Comparison of ENCODE assay signal across 25 cellular contexts in genomic region chr6:35082733-35083403, GRCh38. TPM values are rescaled to one million over a fixed set of nuclear protein-coding genes. Genes with fewer than 3 reads are reported as not detected.
DNase-seq lines count a peak whose midpoint lies in the region; ATAC-seq and TF ChIP-seq lines count a peak whose summit lies in the region.
"Had no signal": no experiment of that assay in that cellular context is flagged by ENCODE, and none has a peak within 500 bp of the region (broad histone marks: within the 10 kb centered on the region; RNA-seq: fewer than 3 reads in every experiment).

No MANE protein-coding gene starts in this region.

- H3K36me3 ChIP-seq in heart left ventricle (peaks cover 5 to 100% (median 99%) of the 10 kb centered on the region in 9 donors), muscle layer of colon (ENCODE audit: insufficient read depth, low read length) (peaks cover 100% of the 10 kb centered on the region), tibial artery (peaks cover 98 to 100% (median 100%) of the 10 kb centered on the region in 3 donors), transverse colon (peaks cover 0 to 53% (median 19%) of the 10 kb centered on the region in 4 donors)

- no peaks in the 10 kb centered on the region for H3K27me3 ChIP-seq in heart left ventricle
- H3K27me3 ChIP-seq in muscle layer of colon (ENCODE audit: control insufficient read depth in 1 of 2, insufficient read depth in 2 of 2, low read length in 2 of 2) = no peaks in the 10 kb centered on the region
- H3K27me3 ChIP-seq in tibial artery = no peaks in the 10 kb centered on the region
- no peaks in the 10 kb centered on the region for H3K27me3 ChIP-seq in transverse colon
- H3K27me3 ChIP-seq: heart right ventricle, SJSA1 had no signal

- TF ChIP-seq POLR2A in heart left ventricle (IDR thresholded peaks at IDR 0.05) = no peak
- no peak for TF ChIP-seq POLR2A in transverse colon (IDR thresholded peaks at IDR 0.05)

- TF ChIP-seq CTCF in heart left ventricle (IDR thresholded peaks at IDR 0.05) (no peak), choroid plexus epithelial cell (conservative IDR thresholded peaks at IDR 0.05; ENCODE audit: low read depth, low read length) (no peak), tibial artery (IDR thresholded peaks at IDR 0.05) (no peak), transverse colon (IDR thresholded peaks at IDR 0.05) (no peak)

- H3K27ac ChIP-seq in heart left ventricle = peak overlapping the region in 4 of 12 donors; percentile 18 to 59 (median 48)
- peak overlapping the region; percentile 44 for H3K27ac ChIP-seq in muscle layer of colon (ENCODE audit: low read depth, low read length)
- H3K27ac ChIP-seq in tibial artery = no peak overlapping the region
- H3K27ac ChIP-seq in transverse colon = no peak overlapping the region
- H3K27ac ChIP-seq: GM23248, SJSA1 had no signal

- H3K4me3 ChIP-seq in heart left ventricle (no peak overlapping the region), choroid plexus epithelial cell (ENCODE audit: low read depth, low read length) (no peak overlapping the region), muscle layer of colon (ENCODE audit: low read depth in 1 of 2, low read length in 2 of 2) (no peak overlapping the region), tibial artery (no peak overlapping the region), transverse colon (no peak overlapping the region)
- H3K4me3 ChIP-seq: GM23248, heart right ventricle, SJSA1, thoracic aorta had no signal

- 93 to 97% (median 95%) methylated on average over 9 to 13 of the region's 13 CpGs for WGBS in heart left ventricle, 4 donors
- WGBS in transverse colon (ENCODE audit: low coverage in 1 of 2), 2 donors = 94% methylated on average over 13 of the region's 13 CpGs; no CpG with 5 or more reads in 1 of the 2 donors

- H3K4me1 ChIP-seq in heart left ventricle (peaks cover 0 to 36% (median 16%) of the 10 kb centered on the region in 12 donors), muscle layer of colon (ENCODE audit: insufficient read depth, low read length) (peaks cover 12% of the 10 kb centered on the region), tibial artery (peaks cover 0 to 2% (median 0%) of the 10 kb centered on the region in 4 donors), transverse colon (peaks cover 0 to 3% (median 0%) of the 10 kb centered on the region in 4 donors)
- H3K4me1 ChIP-seq: SJSA1 had no signal

- no peak overlapping the region for H3K9ac ChIP-seq in muscle layer of colon (ENCODE audit: low read length)
- H3K9ac ChIP-seq: GM23248 had no signal

- ATAC-seq in heart left ventricle (no peak), left cardiac atrium (no peak)
- ATAC-seq: PC-3, right cardiac atrium had no signal

- intact Hi-C loops in heart left ventricle (cut with DNase I) (no loop called here), left cardiac atrium (cut with DNase I) (no loop called here), tibial artery (cut with DNase I; ENCODE audit: low total_unique reads) (no loop called here), transverse colon (cut with DNase I; ENCODE audit: low total_unique reads) (loop anchor here (10.0 kb wide), 1 partner anchor 68 kb away; no protein-coding TSS in a partner anchor)

- peak in 3 of 5 donors; percentile 8 to 51 (median 15) for DNase-seq in heart left ventricle
- DNase-seq in left cardiac atrium = no peak
- DNase-seq in choroid plexus epithelial cell (ENCODE audit: low read depth) = peak; percentile 65
- DNase-seq in tibial artery = peak; percentile 18 to 59
- DNase-seq in transverse colon = no peak
- no peak for DNase-seq in OCI-M1 (lab: John Stamatoyannopoulos, UW)
- DNase-seq in NCI-H1930 (lab: John Stamatoyannopoulos, UW) = no peak
- DNase-seq: activated CD4-positive, alpha-beta memory T cell treated with anti-CD3 and anti-CD28 coated beads for 36 hours; activated naive CD4-positive, alpha-beta T cell treated with anti-CD3 and anti-CD28 coated beads, Interleukin-2, amount 10 ng/mL, durations not matched to agents 7 days and 5 days; activated T-cell treated with anti-CD3 and anti-CD28 coated beads, Interleukin-2, amount 50 U/mL, for 1 hour; aorta; C1 segment of cervical spinal cord; GM23248; heart right ventricle; KG1; MV-4-11; NCI-H2029; nucleus accumbens; PC-3; right cardiac atrium had no signal

- in situ Hi-C loops in transverse colon (cut with MboI; ENCODE audit: low pct_ligation_motif_present in 1 of 4, low pct_unique_long_range_greater_than_20kb in 1 of 4, low sequenced_read_pairs in 3 of 4) = no loop called here

- TF ChIP-seq EP300 in transverse colon (IDR thresholded peaks at IDR 0.05; ENCODE audit: low read depth) = no peak

- H3K9me3 ChIP-seq in heart left ventricle (no peaks in the 10 kb centered on the region), muscle layer of colon (ENCODE audit: low read length) (no peaks in the 10 kb centered on the region), tibial artery (no peaks in the 10 kb centered on the region), transverse colon (no peaks in the 10 kb centered on the region)
- H3K9me3 ChIP-seq: heart right ventricle, SJSA1, thoracic aorta had no signal

RNA-seq across cellular contexts. Expression of gene TCP11, which starts 58.3 kb away (rescaled TPM):
- total RNA-seq in heart left ventricle (not detected), left cardiac atrium (not detected), transverse colon (under 1 TPM in 1 of 4 donors, not detected in 3; 0.96 TPM)
- under 1 TPM in 1 of 2 donors, not detected in 1; 0.04 TPM for polyA plus RNA-seq in heart left ventricle
- total RNA-seq: activated CD4-positive, alpha-beta memory T cell treated with anti-CD3 and anti-CD28 coated beads for 36 hours; cerebellum; GM23248; heart right ventricle; right cardiac atrium; T-helper 2 cell treated with Interferon-gamma antibody and Interleukin-4, amounts not matched to agents 100 ng/mL and 5 ng/mL, for 36 hours; thoracic aorta had no signal
- polyA plus RNA-seq: aorta, GM23248 had no signal

Comparison
In these comparisons a context has a peak if more than half of its experiments do, and no peak if none do; other contexts are left out.
1. DNase-seq: peak in heart left ventricle (3 of 5), choroid plexus epithelial cell (single experiment) and tibial artery (2 of 2); none in left cardiac atrium (single experiment), transverse colon (single experiment), OCI-M1 (single experiment) and NCI-H1930 (0 of 2).